13 cellular contexts compared by ENCODE assay signal in the genomic region with DNA sequence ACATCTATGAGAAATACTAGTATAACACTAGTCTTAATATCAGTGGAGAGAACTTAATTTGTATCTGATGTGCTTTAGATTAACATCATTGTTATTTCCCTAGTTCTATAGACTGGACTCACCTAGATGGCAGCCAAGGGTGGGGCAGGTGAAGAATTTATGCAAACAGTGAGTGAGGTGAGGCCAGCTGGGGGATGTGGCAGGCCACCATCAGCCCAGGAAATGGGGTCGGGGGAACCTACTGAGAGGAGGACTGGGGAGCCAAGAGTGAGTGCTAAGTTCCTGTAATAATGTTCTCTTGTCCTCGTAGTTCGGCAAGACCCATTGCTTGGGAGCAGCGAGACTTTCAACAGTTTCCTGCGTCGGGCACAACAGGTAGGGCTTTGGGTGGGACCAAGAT. TPM values are rescaled to one million over a fixed set of nuclear protein-coding genes. Genes with fewer than 3 reads are reported as not detected.
DNase-seq lines count a peak whose midpoint lies in the region; TF ChIP-seq lines count a peak whose summit lies in the region.
"Had no signal": no experiment of that assay in that cellular context is flagged by ENCODE, and none has a peak within 500 bp of the region (broad histone marks: within the 10 kb centered on the region; RNA-seq: fewer than 3 reads in every experiment).

No MANE protein-coding gene starts in this region.

- peak overlapping the region; percentile 32 for H3K27ac Mint-ChIP-seq in Caco-2 (ENCODE audit: unreplicated experiment)
- no peak overlapping the region for H3K27ac Mint-ChIP-seq in activated T-helper 1 cell treated with anti-CD3 and anti-CD28 coated beads, Interleukin-12 subunit alpha, Interleukin-12 subunit beta, Interleukin-2, Interleukin-4 antibody, amounts not matched to agents 30 ng/mL and 10 ng/mL and 1 ng/mL, durations not matched to agents 14 hours and 24 hours and 36 hours
- H3K27ac Mint-ChIP-seq in H9: peak overlapping the region in 1 of 3 experiments; percentile 9; a peak in 2 of 7 replicates

- H4K91ac ChIP-seq in mesenchymal stem cell (ENCODE audit: low read length): no peak overlapping the region
- H4K91ac ChIP-seq in H9 (ENCODE audit: insufficient read length, low read depth, low read length): no peak overlapping the region

- no peak overlapping the region for H2AK5ac ChIP-seq in mesenchymal stem cell (ENCODE audit: low read length, severe bottlenecking)
- no peak overlapping the region for H2AK5ac ChIP-seq in H9 (ENCODE audit: insufficient read length, low read length)

- H2BK120ac ChIP-seq in mesenchymal stem cell (ENCODE audit: low read depth, low read length) (no peak overlapping the region), H9 (ENCODE audit: low read depth, low read length, poor library complexity, severe bottlenecking) (no peak overlapping the region)

- H3K4ac ChIP-seq in mesenchymal stem cell (ENCODE audit: low read depth in 1 of 2, low read length in 2 of 2) (no peak overlapping the region), H9 (ENCODE audit: low read depth, low read length) (no peak overlapping the region)

- H4K20me1 ChIP-seq in H9 (ENCODE audit: control insufficient read depth, insufficient read depth, insufficient read length): no peaks in the 10 kb centered on the region
- peaks cover 12% of the 10 kb centered on the region for H4K20me1 ChIP-seq in PC-9 (ENCODE audit: insufficient read depth)

- H3K56ac ChIP-seq in H9 (ENCODE audit: insufficient read length, low read depth, low read length): no peak overlapping the region

- H2BK5ac ChIP-seq in mesenchymal stem cell (ENCODE audit: low read depth, low read length, poor library complexity, severe bottlenecking) (no peak overlapping the region), H9 (ENCODE audit: insufficient read length, low read length) (no peak overlapping the region)

- H3K4me2 ChIP-seq in mesenchymal stem cell (ENCODE audit: low read length, poor library complexity, severe bottlenecking): no peak overlapping the region
- no peak overlapping the region for H3K4me2 ChIP-seq in H9 (ENCODE audit: insufficient read depth, insufficient read length, low read length)
- H3K4me2 ChIP-seq in PC-9: no peak overlapping the region

- peaks cover 12% of the 10 kb centered on the region for H3K23me2 ChIP-seq in H9 (ENCODE audit: insufficient read length, low read depth, low read length, poor library complexity, severe bottlenecking)

- H3K79me1 ChIP-seq in mesenchymal stem cell (replicated peaks; ENCODE audit: low read length, poor library complexity, severe bottlenecking) (peaks cover 32% of the 10 kb centered on the region), H9 (ENCODE audit: insufficient read depth, low read depth, low read length, poor library complexity, severe bottlenecking) (peaks cover 3% of the 10 kb centered on the region)

- H2BK12ac ChIP-seq in mesenchymal stem cell (ENCODE audit: low read length in 2 of 2) (no peak overlapping the region), H9 (ENCODE audit: insufficient read length, low read depth, low read length) (no peak overlapping the region)

- 94% methylated on average over 6 of the region's 6 CpGs for WGBS in mesenchymal stem cell
- no CpG with 5 or more reads among the region's 6 CpGs for WGBS in H9 (ENCODE audit: extremely low coverage, insufficient read length, low lambda C conversion rate)

- H4K5ac ChIP-seq in H9 (ENCODE audit: insufficient read length, low read depth, low read length): no peak overlapping the region

- H3K27me3 ChIP-seq in Caco-2 (replicated peaks; ENCODE audit: control insufficient read depth, insufficient read depth, low read length) (no peaks in the 10 kb centered on the region), mesenchymal stem cell (ENCODE audit: control insufficient read depth in 1 of 2, insufficient read depth in 1 of 2, low read length in 2 of 2) (no peaks in the 10 kb centered on the region), H9 (ENCODE audit: insufficient read depth, low read length) (no peaks in the 10 kb centered on the region), PC-9 (ENCODE audit: insufficient read depth, low read depth) (no peaks in the 10 kb centered on the region)
- H3K27me3 ChIP-seq: ovary, transverse colon had no signal

- no peak overlapping the region for H4K8ac ChIP-seq in mesenchymal stem cell (ENCODE audit: low read length)
- no peak overlapping the region for H4K8ac ChIP-seq in H9 (replicated peaks; ENCODE audit: insufficient read length, low read depth, low read length)

- H3K9me2 ChIP-seq in PC-9 (ENCODE audit: insufficient read depth): no peaks in the 10 kb centered on the region

- H3K79me2 ChIP-seq in H9 (ENCODE audit: insufficient read depth, low read length) (peaks cover 5% of the 10 kb centered on the region; the same call in 1 of the 2 replicates), PC-9 (ENCODE audit: low read depth) (peaks cover 45% of the 10 kb centered on the region)

- peaks cover 31% of the 10 kb centered on the region for H3K4me1 Mint-ChIP-seq in Caco-2 (ENCODE audit: low read depth, unreplicated experiment)
- peaks cover 43% of the 10 kb centered on the region for H3K4me1 Mint-ChIP-seq in activated T-helper 1 cell treated with anti-CD3 and anti-CD28 coated beads, Interleukin-12 subunit alpha, Interleukin-12 subunit beta, Interleukin-2, Interleukin-4 antibody, amounts not matched to agents 30 ng/mL and 10 ng/mL and 1 ng/mL, durations not matched to agents 14 hours and 24 hours and 36 hours (ENCODE audit: low read depth)
- peaks cover 16 to 22% of the 10 kb centered on the region in 2 experiments for H3K4me1 Mint-ChIP-seq in H9

- H3K27ac ChIP-seq in 22Rv1 (peak overlapping the region; percentile 80), mesenchymal stem cell (ENCODE audit: low read length, poor library complexity, severe bottlenecking) (no peak overlapping the region), H9 (ENCODE audit: insufficient read length, low read depth, low read length) (no peak overlapping the region), PC-9 (no peak overlapping the region)
- H3K27ac ChIP-seq: ovary had no signal

- POLR2A ChIA-PET in Caco-2 (lab: Charles Lee): no interaction called here
- POLR2A ChIA-PET in PC-9 (lab: Charles Lee; ENCODE audit: unreplicated experiment): no interaction called here

- CTCF ChIA-PET in Caco-2 (lab: Charles Lee): no interaction called here
- CTCF ChIA-PET in PC-9 (lab: Charles Lee): no interaction called here

- peaks cover 89% of the 10 kb centered on the region for H3K36me3 Mint-ChIP-seq in Caco-2 (ENCODE audit: insufficient read depth, unreplicated experiment)
- H3K36me3 Mint-ChIP-seq in activated T-helper 1 cell treated with anti-CD3 and anti-CD28 coated beads, Interleukin-12 subunit alpha, Interleukin-12 subunit beta, Interleukin-2, Interleukin-4 antibody, amounts not matched to agents 30 ng/mL and 10 ng/mL and 1 ng/mL, durations not matched to agents 14 hours and 24 hours and 36 hours (ENCODE audit: low read depth): peaks cover 53% of the 10 kb centered on the region
- peaks cover 43 to 70% (median 69%) of the 10 kb centered on the region in 3 experiments; a peak in 6 of 7 replicates for H3K36me3 Mint-ChIP-seq in H9 (ENCODE audit: insufficient read depth in 1 of 3, low read depth in 3 of 3)

- H3K9ac ChIP-seq in mesenchymal stem cell (ENCODE audit: low read length): peak overlapping the region; percentile 99
- no peak overlapping the region for H3K9ac ChIP-seq in H9 (ENCODE audit: extremely low read depth, insufficient read length, low read length)

- no peak overlapping the region for H3T11ph ChIP-seq in H9 (ENCODE audit: low read length)

- H3K9me3 ChIP-seq in Caco-2 (no peaks in the 10 kb centered on the region), mesenchymal stem cell (ENCODE audit: control insufficient read depth, low read length) (no peaks in the 10 kb centered on the region), H9 (ENCODE audit: control insufficient read depth, low read depth, low read length) (no peaks in the 10 kb centered on the region), PC-9 (ENCODE audit: insufficient read depth, low read depth) (no peaks in the 10 kb centered on the region)
- H3K9me3 ChIP-seq: ovary, transverse colon had no signal

- H3K4me1 ChIP-seq in Caco-2: peaks cover 17% of the 10 kb centered on the region
- H3K4me1 ChIP-seq in mesenchymal stem cell (ENCODE audit: control insufficient read depth, insufficient read depth, low read depth, low read length): peaks cover 15% of the 10 kb centered on the region
- peaks cover 3% of the 10 kb centered on the region; the same call in 1 of the 2 replicates for H3K4me1 ChIP-seq in H9 (ENCODE audit: insufficient read depth, low read length)
- peaks cover 27% of the 10 kb centered on the region for H3K4me1 ChIP-seq in PC-9 (replicated peaks; ENCODE audit: insufficient read depth)

- peak overlapping the region; percentile 2 for H3K4me3 Mint-ChIP-seq in Caco-2 (ENCODE audit: unreplicated experiment)
- H3K4me3 Mint-ChIP-seq in activated T-helper 1 cell treated with anti-CD3 and anti-CD28 coated beads, Interleukin-12 subunit alpha, Interleukin-12 subunit beta, Interleukin-2, Interleukin-4 antibody, amounts not matched to agents 30 ng/mL and 10 ng/mL and 1 ng/mL, durations not matched to agents 14 hours and 24 hours and 36 hours: peak overlapping the region; percentile 96
- H3K4me3 Mint-ChIP-seq in H9: peak overlapping the region in 1 of 2 experiments; percentile 42; a peak in 3 of 5 replicates

- no peak overlapping the region for H3K18ac ChIP-seq in mesenchymal stem cell (ENCODE audit: low read depth in 1 of 2, low read length in 2 of 2)
- no peak overlapping the region for H3K18ac ChIP-seq in H9 (ENCODE audit: insufficient read length, low read depth, low read length)

- H3K4me3 ChIP-seq in Caco-2 (ENCODE audit: low read depth, low read length) (no peak overlapping the region), mesenchymal stem cell (ENCODE audit: insufficient read depth in 1 of 2, low read depth in 1 of 2, low read length in 2 of 2) (no peak overlapping the region), PC-9 (no peak overlapping the region)
- H3K4me3 ChIP-seq: ovary, transverse colon had no signal

- H3K27me3 Mint-ChIP-seq in Caco-2 (ENCODE audit: insufficient read depth, unreplicated experiment) (no peaks in the 10 kb centered on the region), H9 (ENCODE audit: low read depth) (no peaks in the 10 kb centered on the region)
- H3K27me3 Mint-ChIP-seq in activated T-helper 1 cell treated with anti-CD3 and anti-CD28 coated beads, Interleukin-12 subunit alpha, Interleukin-12 subunit beta, Interleukin-2, Interleukin-4 antibody, amounts not matched to agents 30 ng/mL and 10 ng/mL and 1 ng/mL, durations not matched to agents 14 hours and 24 hours and 36 hours (ENCODE audit: insufficient read depth): no peaks in the 10 kb centered on the region

- intact Hi-C loops in Caco-2 (cut with micrococcal nuclease; ENCODE audit: unreplicated experiment): no loop called here
- intact Hi-C loops in activated T-helper 1 cell treated with anti-CD3 and anti-CD28 coated beads, Interleukin-12 subunit alpha, Interleukin-12 subunit beta, Interleukin-2, Interleukin-4 antibody, amounts not matched to agents 30 ng/mL and 10 ng/mL and 1 ng/mL, durations not matched to agents 14 hours and 24 hours and 36 hours (cut with micrococcal nuclease): no loop called here
- intact Hi-C loops in PC-9 (cut with micrococcal nuclease; ENCODE audit: unreplicated experiment): loop anchor here (5.0 kb wide), 2 partner anchors 54 to 276 kb away; partner anchors contain the start of gene NRBP1

- DNase-seq in Caco-2 (no peak), mesenchymal stem cell (no peak), H9 (no peak), NAMALWA (ENCODE audit: low spot score) (no peak), PC-9 (no peak)
- no peak for DNase-seq in activated T-helper 1 cell treated with anti-CD3 and anti-CD28 coated beads, Interleukin-12 subunit alpha, Interleukin-12 subunit beta, Interleukin-2, Interleukin-4 antibody, amounts not matched to agents 30 ng/mL and 10 ng/mL and 1 ng/mL, durations not matched to agents 14 hours and 24 hours and 36 hours (ENCODE audit: low spot score)
- no peak for DNase-seq in activated CD4-positive, CD25-positive, alpha-beta regulatory T cell treated with anti-CD3 and anti-CD28 coated beads, Interleukin-2, amount 50 U/mL, for 72 hours
- DNase-seq: AML-193, left ventricle myocardium superior, NCI-H1105 treated with DMSO at 0.1 percent for 48 hours, ovary, transverse colon had no signal

- no peak overlapping the region for H2BK15ac ChIP-seq in mesenchymal stem cell (ENCODE audit: low read depth, poor library complexity, severe bottlenecking)
- no peak overlapping the region for H2BK15ac ChIP-seq in H9 (ENCODE audit: low read depth, low read length)

- H2BK20ac ChIP-seq in H9 (ENCODE audit: low read depth, low read length, poor library complexity, severe bottlenecking): no peak overlapping the region

- H3F3A ChIP-seq in PC-9 (ENCODE audit: insufficient read depth, low read depth): peaks cover 24% of the 10 kb centered on the region; the same call in 1 of the 2 replicates

- no peak overlapping the region for H3K14ac ChIP-seq in mesenchymal stem cell (ENCODE audit: low read length in 2 of 2)
- no peak overlapping the region for H3K14ac ChIP-seq in H9 (ENCODE audit: insufficient read depth, low read length)

- H2AFZ ChIP-seq in mesenchymal stem cell (ENCODE audit: low read depth, low read length) (no peak overlapping the region), H9 (ENCODE audit: low read length) (no peak overlapping the region), PC-9 (no peak overlapping the region)

- TF ChIP-seq CTCF in 22Rv1 (IDR thresholded peaks at IDR 0.05) (no peak), Caco-2 (IDR thresholded peaks at IDR 0.05; ENCODE audit: insufficient read depth in 1 of 2, low read depth in 1 of 2, low read length in 1 of 2, severe bottlenecking in 1 of 2, unreplicated experiment in 1 of 2) (no peak), H9 (conservative IDR thresholded peaks at IDR 0.05) (no peak), PC-9 (conservative IDR thresholded peaks at IDR 0.05) (no peak)

- H3K36me3 ChIP-seq in Caco-2 (ENCODE audit: control insufficient read depth, insufficient read depth, low read length): peaks cover 9% of the 10 kb centered on the region
- peaks cover 51 to 69% of the 10 kb centered on the region in 2 experiments for H3K36me3 ChIP-seq in mesenchymal stem cell (ENCODE audit: control insufficient read depth in 1 of 2, insufficient read depth in 2 of 2, low read depth in 1 of 2, low read length in 2 of 2)
- peaks cover 22% of the 10 kb centered on the region for H3K36me3 ChIP-seq in PC-9 (ENCODE audit: low read depth)
- H3K36me3 ChIP-seq: ovary had no signal

- H3K9me3 Mint-ChIP-seq in Caco-2 (ENCODE audit: unreplicated experiment) (no peaks in the 10 kb centered on the region), H9 (peaks cover 0 to 3% of the 10 kb centered on the region in 2 experiments; a peak in 1 of 5 replicates)
- H3K9me3 Mint-ChIP-seq in activated T-helper 1 cell treated with anti-CD3 and anti-CD28 coated beads, Interleukin-12 subunit alpha, Interleukin-12 subunit beta, Interleukin-2, Interleukin-4 antibody, amounts not matched to agents 30 ng/mL and 10 ng/mL and 1 ng/mL, durations not matched to agents 14 hours and 24 hours and 36 hours: no peaks in the 10 kb centered on the region

- no TSS peak for BruUV-seq in Caco-2 (replicated peaks; lab: Mats Ljungman, UMichigan)
- no TSS peak for BruUV-seq in PC-9 (replicated peaks; lab: Mats Ljungman, UMichigan)

- H3K23ac ChIP-seq in mesenchymal stem cell (ENCODE audit: low read length in 2 of 2) (no peak overlapping the region), H9 (ENCODE audit: insufficient read length, low read depth, low read length) (no peak overlapping the region)

RNA-seq across cellular contexts. Expression of gene SNX17, which starts 2.5 kb away (rescaled TPM):
- total RNA-seq in Caco-2 (2022): 98.7 and 108 TPM in 2 replicates
- 134 and 137 TPM in 2 replicates for total RNA-seq in activated T-helper 1 cell treated with anti-CD3 and anti-CD28 coated beads, Interleukin-12 subunit alpha, Interleukin-12 subunit beta, Interleukin-2, Interleukin-4 antibody, amounts not matched to agents 30 ng/mL and 10 ng/mL and 1 ng/mL, durations not matched to agents 14 hours and 24 hours and 36 hours
- polyA plus RNA-seq in mesenchymal stem cell (2013, experiment 1 of 2): 50.9 TPM
- 50.9 TPM for polyA plus RNA-seq in mesenchymal stem cell (2013, experiment 2 of 2)
- total RNA-seq in H9 (2021): 78.1 and 81.1 TPM in 2 replicates
- 60.6 and 73.7 TPM in 2 replicates for total RNA-seq in PC-9 (2021)

RNA-seq across cellular contexts. Expression of gene EIF2B4, which starts 2.8 kb away (rescaled TPM):
- total RNA-seq in Caco-2 (2022): 79.7 and 91.3 TPM in 2 replicates
- total RNA-seq in activated T-helper 1 cell treated with anti-CD3 and anti-CD28 coated beads, Interleukin-12 subunit alpha, Interleukin-12 subunit beta, Interleukin-2, Interleukin-4 antibody, amounts not matched to agents 30 ng/mL and 10 ng/mL and 1 ng/mL, durations not matched to agents 14 hours and 24 hours and 36 hours: 53.9 and 55.8 TPM in 2 replicates
- polyA plus RNA-seq in mesenchymal stem cell (2013, experiment 1 of 2): 35.2 TPM
- polyA plus RNA-seq in mesenchymal stem cell (2013, experiment 2 of 2): 35.1 TPM
- 62.1 and 67.2 TPM in 2 replicates for total RNA-seq in H9 (2021)
- 32.9 and 33.1 TPM in 2 replicates for total RNA-seq in PC-9 (2021)

RNA-seq across cellular contexts. Expression of gene ZNF513, which starts 7.6 kb away (rescaled TPM):
- 18.2 and 19.2 TPM in 2 replicates for total RNA-seq in Caco-2 (2022)
- 14.5 and 16.2 TPM in 2 replicates for total RNA-seq in activated T-helper 1 cell treated with anti-CD3 and anti-CD28 coated beads, Interleukin-12 subunit alpha, Interleukin-12 subunit beta, Interleukin-2, Interleukin-4 antibody, amounts not matched to agents 30 ng/mL and 10 ng/mL and 1 ng/mL, durations not matched to agents 14 hours and 24 hours and 36 hours
- polyA plus RNA-seq in mesenchymal stem cell (2013, experiment 1 of 2): 16.6 TPM
- polyA plus RNA-seq in mesenchymal stem cell (2013, experiment 2 of 2): 15.9 TPM
- 24.8 and 26.5 TPM in 2 replicates for total RNA-seq in H9 (2021)
- 4.1 and 4.5 TPM in 2 replicates for total RNA-seq in PC-9 (2021)

RNA-seq across cellular contexts. Expression of gene GTF3C2, which starts 16.4 kb away (rescaled TPM):
- total RNA-seq in Caco-2 (2022) (81.0 and 91.4 TPM in 2 replicates), H9 (2021) (109 TPM in 2 replicates), PC-9 (2021) (57.5 and 69.8 TPM in 2 replicates)
- 86.3 and 86.6 TPM in 2 replicates for total RNA-seq in activated T-helper 1 cell treated with anti-CD3 and anti-CD28 coated beads, Interleukin-12 subunit alpha, Interleukin-12 subunit beta, Interleukin-2, Interleukin-4 antibody, amounts not matched to agents 30 ng/mL and 10 ng/mL and 1 ng/mL, durations not matched to agents 14 hours and 24 hours and 36 hours
- polyA plus RNA-seq in mesenchymal stem cell (2013, experiment 1 of 2): 28.3 TPM
- 27.3 TPM for polyA plus RNA-seq in mesenchymal stem cell (2013, experiment 2 of 2)

RNA-seq across cellular contexts. Expression of gene PPM1G, which starts 36.5 kb away (rescaled TPM):
- total RNA-seq in Caco-2 (2022) (140 and 149 TPM in 2 replicates), H9 (2021) (146 and 150 TPM in 2 replicates), PC-9 (2021) (114 and 136 TPM in 2 replicates)
- 158 and 160 TPM in 2 replicates for total RNA-seq in activated T-helper 1 cell treated with anti-CD3 and anti-CD28 coated beads, Interleukin-12 subunit alpha, Interleukin-12 subunit beta, Interleukin-2, Interleukin-4 antibody, amounts not matched to agents 30 ng/mL and 10 ng/mL and 1 ng/mL, durations not matched to agents 14 hours and 24 hours and 36 hours
- 58.3 TPM for polyA plus RNA-seq in mesenchymal stem cell (2013, experiment 1 of 2)
- polyA plus RNA-seq in mesenchymal stem cell (2013, experiment 2 of 2): 57.0 TPM
